20 cellular contexts compared by ENCODE assay signal in genomic region chr2:221025397-221025796, GRCh38.
A peak's percentile ranks its signal among the peaks of the same experiment; 100 is the strongest.
DNase-seq lines count a peak whose midpoint lies in the region; ATAC-seq and TF ChIP-seq lines count a peak whose summit lies in the region.
"Had no signal": no experiment of that assay in that cellular context is flagged by ENCODE, and none has a peak within 500 bp of the region (broad histone marks: within the 10 kb centered on the region; RNA-seq: fewer than 3 reads in every experiment).

No MANE protein-coding gene starts in this region.

- in situ Hi-C loops in GM13976 (cut with MboI; ENCODE audit: low sequenced_read_pairs, unreplicated experiment): no loop called here

- H3K27me3 ChIP-seq in esophagus squamous epithelium: peaks cover 0 to 11% (median 0%) of the 10 kb centered on the region in 4 donors
- H3K27me3 ChIP-seq: testis had no signal

- TF ChIP-seq CTCF in esophagus squamous epithelium (IDR thresholded peaks at IDR 0.05) (no peak), GM13976 (IDR thresholded peaks at IDR 0.05; ENCODE audit: borderline replicate concordance, control extremely low read depth, extremely low read depth, insufficient read depth, missing control alignments) (no peak)

- DNase-seq in EL (peak; percentile 4), NAMALWA (ENCODE audit: low spot score) (peak; percentile 58), left kidney (ENCODE audit: low read depth, low spot score) (peak; percentile 20), esophagus squamous epithelium (lab: John Stamatoyannopoulos, UW) (no peak), GM13976 (ENCODE audit: low spot score) (no peak)
- DNase-seq in activated CD8-positive, alpha-beta memory T cell treated with anti-CD3 and anti-CD28 coated beads, Interleukin-2, amount 50 U/mL, for 48 hours: no peak
- DNase-seq: activated CD4-positive, alpha-beta T cell treated with anti-CD3 and anti-CD28 coated beads for 36 hours; activated gamma-delta T cell treated with Interleukin-2 at 50 U/mL for 16 hours; foreskin fibroblast; lower lobe of right lung; NCI-H1048; NCI-H69; T1000; testis had no signal

- H3K4me1 ChIP-seq in esophagus squamous epithelium: no peaks in the 10 kb centered on the region
- H3K4me1 ChIP-seq: lower lobe of right lung, testis had no signal

- 75 to 77% methylated on average over 1 of the region's 1 CpG for WGBS in esophagus squamous epithelium, 2 donors

- intact Hi-C loops in esophagus squamous epithelium (cut with DNase I): no loop called here

- no peak overlapping the region for H3K4me3 ChIP-seq in esophagus squamous epithelium
- H3K4me3 ChIP-seq: coronary artery, K562, lower lobe of right lung, SK-N-MC, testis had no signal

- no peak for TF ChIP-seq POLR2A in esophagus squamous epithelium (IDR thresholded peaks at IDR 0.05)

- no peak overlapping the region for H3K27ac ChIP-seq in esophagus squamous epithelium
- H3K27ac ChIP-seq: coronary artery, lower lobe of right lung, SK-N-MC, testis had no signal

- H3K9me3 ChIP-seq in esophagus squamous epithelium: no peaks in the 10 kb centered on the region
- H3K9me3 ChIP-seq: lower lobe of right lung, testis had no signal

- ATAC-seq in GM19438 (IDR thresholded peaks at IDR 0.05; ENCODE audit: low read depth, unreplicated experiment): peak; percentile 71
- no peak for ATAC-seq in HG02571 (IDR thresholded peaks at IDR 0.05; ENCODE audit: unreplicated experiment)
- ATAC-seq: activated CD4-positive, alpha-beta T cell treated with anti-CD3 and anti-CD28 coated beads for 36 hours; K562; lower lobe of right lung; natural killer cell treated with Interleukin-12 subunit alpha and Interleukin-12 subunit beta and Interleukin-15 and Interleukin-18, amount 100 ng/mL, for 72 hours had no signal

- no peaks in the 10 kb centered on the region for H3K36me3 ChIP-seq in esophagus squamous epithelium
- H3K36me3 ChIP-seq: lower lobe of right lung had no signal

Comparison
In these comparisons a context has a peak if more than half of its experiments do, and no peak if none do; other contexts are left out.
1. DNase-seq: peak in EL (single experiment), NAMALWA (single experiment) and left kidney (single experiment); none in activated CD8-positive, alpha-beta memory T cell treated with anti-CD3 and anti-CD28 coated beads, Interleukin-2, amount 50 U/mL, for 48 hours (single experiment), esophagus squamous epithelium (single experiment) and GM13976 (single experiment).